ENCODE assay signal across 18 cellular contexts in genomic region chr15:78625621-78626280, GRCh38. TPM values are rescaled to one million over a fixed set of nuclear protein-coding genes. Genes with fewer than 3 reads are reported as not detected.
DNase-seq lines count a peak whose midpoint lies in the region; ATAC-seq lines count a peak whose summit lies in the region.
"Had no signal": no experiment of that assay in that cellular context is flagged by ENCODE, and none has a peak within 500 bp of the region (broad histone marks: within the 10 kb centered on the region; RNA-seq: fewer than 3 reads in every experiment).

No MANE protein-coding gene starts in this region.

- no peaks in the 10 kb centered on the region for H3K36me3 ChIP-seq in KOPT-K1 (ENCODE audit: insufficient read depth, low read length)
- H3K36me3 ChIP-seq: cardiac muscle cell, neutrophil, thoracic aorta had no signal

- H3K27ac ChIP-seq in KOPT-K1 (ENCODE audit: low read depth, low read length, poor library complexity, severe bottlenecking) (peak overlapping the region; percentile 3), substantia nigra (ENCODE audit: low read depth, low read length, poor library complexity, severe bottlenecking) (no peak overlapping the region)
- H3K27ac ChIP-seq: cardiac muscle cell, neutrophil, thoracic aorta had no signal

- ATAC-seq in HG02623 (IDR thresholded peaks at IDR 0.05; ENCODE audit: unreplicated experiment) (no peak), HG03280 (IDR thresholded peaks at IDR 0.05; ENCODE audit: unreplicated experiment) (no peak), HG02798 (IDR thresholded peaks at IDR 0.05; ENCODE audit: poor library complexity, unreplicated experiment) (no peak)
- ATAC-seq: activated CD8-positive, alpha-beta T cell treated with anti-CD3 and anti-CD28 coated beads, Interleukin-2, amount 10 ng/mL, durations not matched to agents 7 days and 5 days; activated T-helper 17 cell treated with anti-CD3 and anti-CD28 coated beads, Interleukin-2, amount 50 U/mL, for 72 hours; sciatic nerve; T-cell had no signal

- DNase-seq in DMS53 treated with DMSO at 0.1 percent for 48 hours (lab: John Stamatoyannopoulos, UW; ENCODE audit: unreplicated experiment) (peak; percentile 82), NCI-H345 treated with DMSO at 0.1 percent for 48 hours (lab: John Stamatoyannopoulos, UW; ENCODE audit: unreplicated experiment) (peak; percentile 42), cerebellum (ENCODE audit: low spot score) (peak; percentile 22), substantia nigra (lab: John Stamatoyannopoulos, UW) (no peak)
- DNase-seq: activated CD8-positive, alpha-beta T cell treated with anti-CD3 and anti-CD28 coated beads, Interleukin-2, amount 10 ng/mL, durations not matched to agents 7 days and 5 days; H9; midbrain; stimulated activated CD4-positive, alpha-beta T cell treated with anti-CD3 and anti-CD28 coated beads, Interleukin-2, amount 100 ng/mL, for 24 hours; T-cell had no signal

- no peaks in the 10 kb centered on the region for H3K9me3 ChIP-seq in KOPT-K1 (ENCODE audit: insufficient read depth, low read length, poor library complexity, severe bottlenecking)
- H3K9me3 ChIP-seq: neutrophil, thoracic aorta had no signal

RNA-seq across cellular contexts. Expression of gene CHRNA3, which starts 5.0 kb away (rescaled TPM):
- total RNA-seq in cerebellum, result 7.6 TPM
- total RNA-seq: activated CD8-positive, alpha-beta T cell treated with anti-CD3 and anti-CD28 coated beads, Interleukin-2, amount 10 ng/mL, durations not matched to agents 7 days and 5 days; activated T-helper 17 cell treated with anti-CD3 and anti-CD28 coated beads, Interleukin-2, amount 50 U/mL, for 72 hours; sciatic nerve; T-cell; thoracic aorta had no signal

RNA-seq across cellular contexts. Expression of gene CHRNB4, which starts 15.3 kb away (rescaled TPM):
- 3.1 TPM for total RNA-seq in cerebellum
- total RNA-seq: activated CD8-positive, alpha-beta T cell treated with anti-CD3 and anti-CD28 coated beads, Interleukin-2, amount 10 ng/mL, durations not matched to agents 7 days and 5 days; activated T-helper 17 cell treated with anti-CD3 and anti-CD28 coated beads, Interleukin-2, amount 50 U/mL, for 72 hours; sciatic nerve; T-cell; thoracic aorta had no signal

Comparison
In these comparisons a context has a peak if more than half of its experiments do, and no peak if none do; other contexts are left out.
1. DNase-seq: peak in DMS53 treated with DMSO at 0.1 percent for 48 hours (single experiment), NCI-H345 treated with DMSO at 0.1 percent for 48 hours (single experiment) and cerebellum (single experiment); none in substantia nigra (0 of 49).